ENCODE assay signal across 23 cellular contexts in genomic region chr4:154529737-154530136, GRCh38. TPM values are rescaled to one million over a fixed set of nuclear protein-coding genes. Genes with fewer than 3 reads are reported as not detected.
DNase-seq lines count a peak whose midpoint lies in the region; ATAC-seq and TF ChIP-seq lines count a peak whose summit lies in the region.
"Had no signal": no experiment of that assay in that cellular context is flagged by ENCODE, and none has a peak within 500 bp of the region (broad histone marks: within the 10 kb centered on the region; RNA-seq: fewer than 3 reads in every experiment).

No MANE protein-coding gene starts in this region.

- peaks cover 23% of the 10 kb centered on the region for H3K27me3 Mint-ChIP-seq in T-helper 17 cell

- intact Hi-C loops in left lung (cut with DNase I), result no loop called here

- no peak overlapping the region for H3K4me3 Mint-ChIP-seq in T-helper 17 cell
- H3K4me3 Mint-ChIP-seq: B cell; CD4-positive, alpha-beta T cell had no signal

- H3K9ac ChIP-seq in rectal smooth muscle tissue (ENCODE audit: low read length), result no peak overlapping the region

- H3K27ac ChIP-seq in left lung (no peak overlapping the region), rectal smooth muscle tissue (ENCODE audit: low read depth, low read length) (no peak overlapping the region)
- H3K27ac ChIP-seq: HL-60 had no signal

- peaks cover 2% of the 10 kb centered on the region for H3K36me3 Mint-ChIP-seq in T-helper 17 cell (ENCODE audit: low read depth)

- peak overlapping the region; percentile 16 for H3K27ac Mint-ChIP-seq in T-helper 17 cell
- H3K27ac Mint-ChIP-seq: B cell; CD4-positive, alpha-beta T cell had no signal

- no peak for TF ChIP-seq CTCF in epithelial cell of esophagus (IDR thresholded peaks at IDR 0.05; ENCODE audit: insufficient read depth, low read depth, low read length, missing control alignments)
- TF ChIP-seq CTCF in left lung (IDR thresholded peaks at IDR 0.05), result no peak

- no peaks in the 10 kb centered on the region for H3K4me1 ChIP-seq in left lung
- peaks cover 2% of the 10 kb centered on the region for H3K4me1 ChIP-seq in rectal smooth muscle tissue (ENCODE audit: control insufficient read depth, insufficient read depth, low read length)

- H3K4me3 ChIP-seq in epithelial cell of esophagus (ENCODE audit: low read length), result no peak overlapping the region
- H3K4me3 ChIP-seq in left lung, result no peak overlapping the region
- peak overlapping the region; percentile 9 for H3K4me3 ChIP-seq in rectal smooth muscle tissue (ENCODE audit: low read length)

- DNase-seq in T-helper 17 cell (no peak), epithelial cell of esophagus (ENCODE audit: low read depth) (peak; percentile 98), left lung (no peak), SW 1271 (lab: John Stamatoyannopoulos, UW) (no peak), COLO829 (ENCODE audit: low spot score) (no peak)
- DNase-seq: ACHN; CD4-positive, alpha-beta T cell; DMS79; GOT3; KBM-7; NCI-H1092 treated with DMSO at 0.1 percent for 48 hours; NCI-H1694 treated with DMSO at 0.1 percent for 48 hours; NCI-H2171; NCI-H446 treated with DMSO at 0.1 percent for 48 hours; NCI-H774; SHP77 treated with DMSO at 0.1 percent for 48 hours had no signal

- no peaks in the 10 kb centered on the region for H3K9me3 ChIP-seq in T-helper 17 cell (ENCODE audit: control insufficient read depth, low read length, poor library complexity, severe bottlenecking)
- H3K9me3 ChIP-seq in left lung, result no peaks in the 10 kb centered on the region

- H3K36me3 ChIP-seq in left lung (no peaks in the 10 kb centered on the region), rectal smooth muscle tissue (ENCODE audit: control insufficient read depth, insufficient read depth, low read length) (no peaks in the 10 kb centered on the region)

- ATAC-seq in T-helper 17 cell, result no peak
- peak; percentile 23 for ATAC-seq in left lung
- ATAC-seq in HG03432 (IDR thresholded peaks at IDR 0.05; ENCODE audit: unreplicated experiment), result no peak
- no peak for ATAC-seq in GM18873 (IDR thresholded peaks at IDR 0.05; ENCODE audit: low FRiP score, unreplicated experiment)
- ATAC-seq: Panc1 had no signal

- peaks cover 2% of the 10 kb centered on the region for H3K4me1 Mint-ChIP-seq in T-helper 17 cell

- peaks cover 0 to 5% of the 10 kb centered on the region in 2 donors for H3K27me3 ChIP-seq in left lung
- no peaks in the 10 kb centered on the region for H3K27me3 ChIP-seq in rectal smooth muscle tissue (ENCODE audit: control insufficient read depth, insufficient read depth, low read length)

RNA-seq across cellular contexts. Expression of gene PLRG1, which starts 20.5 kb away (rescaled TPM):
- 10 to 100 TPM; 42.5 to 49.7 TPM for total RNA-seq in T-helper 17 cell
- total RNA-seq in left lung, result 10 to 100 TPM; 58.0 to 68.1 TPM

RNA-seq across cellular contexts. Expression of gene FGB, which starts 33.1 kb away (rescaled TPM):
- not detected for total RNA-seq in T-helper 17 cell
- under 1 TPM in 1 of 2 donors, not detected in 1; 0.26 TPM for total RNA-seq in left lung
- total RNA-seq: B cell; CD4-positive, alpha-beta T cell; M059J had no signal

RNA-seq across cellular contexts. Expression of gene DCHS2, which starts 38.1 kb away (rescaled TPM):
- total RNA-seq in T-helper 17 cell, result under 1 TPM; 0.12 to 0.21 TPM
- under 1 TPM; 0.12 to 0.13 TPM for total RNA-seq in left lung
